29 cellular contexts compared by ENCODE assay signal in the genomic region with DNA sequence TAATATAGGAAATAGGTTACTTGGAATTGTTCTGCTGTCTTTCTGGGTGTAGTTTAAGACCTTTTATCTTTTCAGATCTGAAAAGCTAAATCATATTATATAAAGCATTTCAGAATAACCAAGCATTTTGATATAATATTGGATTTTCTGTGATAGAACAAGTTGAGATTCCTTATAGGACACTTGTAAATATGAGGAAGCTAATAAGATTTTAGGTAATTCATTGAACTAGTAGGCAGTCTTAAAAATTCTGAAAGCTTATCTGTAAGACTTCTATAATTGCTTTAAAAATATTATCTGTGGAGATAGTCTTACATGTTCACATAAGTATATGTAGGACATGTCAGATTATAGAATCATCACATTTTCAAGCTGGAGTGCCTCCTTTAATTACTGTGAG.
DNase-seq lines count a peak whose midpoint lies in the region; ATAC-seq, FAIRE-seq and TF ChIP-seq lines count a peak whose summit lies in the region.
"Had no signal": no experiment of that assay in that cellular context is flagged by ENCODE, and none has a peak within 500 bp of the region (broad histone marks: within the 10 kb centered on the region; RNA-seq: fewer than 3 reads in every experiment).

No MANE protein-coding gene starts in this region.

- H3K27ac ChIP-seq in A549: no peak overlapping the region
- H3K27ac ChIP-seq in HEK293 (ENCODE audit: extremely low read depth, low read depth, low read length): no peak overlapping the region
- H3K27ac ChIP-seq: 22Rv1; BLaER1; BLaER1 treated with 17β-estradiol and CSF1 and Interleukin-3, amounts not matched to agents 10 nM and 100 nM; C4-2B had no signal

- no peak overlapping the region for H3K4me3 ChIP-seq in A549
- no peak overlapping the region for H3K4me3 ChIP-seq in HEK293 (ENCODE audit: low read depth, low read length)
- H3K4me3 ChIP-seq: BLaER1; BLaER1 treated with 17β-estradiol and CSF1 and Interleukin-3, amounts not matched to agents 10 nM and 100 nM had no signal

- no peak for TF ChIP-seq POLR2A in A549 (IDR thresholded peaks at IDR 0.05; ENCODE audit: low read length)

- H3K36me3 ChIP-seq in HEK293 (ENCODE audit: control insufficient read depth in 2 of 2, insufficient read depth in 1 of 2, low read length in 2 of 2): no peaks in the 10 kb centered on the region
- H3K36me3 ChIP-seq: BE2C had no signal

- H3K9me3 ChIP-seq in A549 (0 out of 3 replicates have a peak, but pooled peaks cover 3% of the 10 kb centered on the region), HEK293 (ENCODE audit: control insufficient read depth, insufficient read depth, low read depth, low read length) (no peaks in the 10 kb centered on the region; the same call in 1 of the 2 replicates)
- H3K9me3 ChIP-seq: BE2C had no signal

- DNase-seq in A549 (ENCODE audit: low read depth in 1 of 2, low spot score in 1 of 2) (no peak), NCI-H2029 treated with DMSO at 0.1 percent for 48 hours (lab: John Stamatoyannopoulos, UW) (no peak)
- DNase-seq: 8988T; ACHN; AML-193; BE2C; C1 segment of cervical spinal cord; Caco-2; Calu3; CD4-positive, alpha-beta memory T cell; CD4-positive, alpha-beta T cell; CD4-positive, CD25-positive, alpha-beta regulatory T cell; CD8-positive, alpha-beta memory T cell; CD8-positive, alpha-beta T cell; COR-L47; DMS 273 treated with DMSO at 0.1 percent for 48 hours; DMS153; DMS53; DMS79; DMS79 treated with DMSO at 0.1 percent for 48 hours; DND-41; EL had no signal

- POLR2A ChIA-PET in A549 (lab: Yijun Ruan, JAX) (no interaction called here), HEK293 (lab: Yijun Ruan, JAX) (no interaction called here)

- TF ChIP-seq CTCF in A549 (IDR thresholded peaks at IDR 0.05) (no peak), HEK293 (tag by site-specific recombination; IDR thresholded peaks at IDR 0.05) (no peak)

- CTCF ChIA-PET in A549 (lab: Yijun Ruan, JAX) (interaction anchor here (1.7 kb wide), 1 partner anchor 874 kb away, joined by 3 read pairs; no protein-coding TSS in a partner anchor), HEK293 (lab: Yijun Ruan, JAX) (interaction anchor here (0.6 to 2.5 kb wide), 3 partner anchors 600 to 875 kb away, joined by 4 to 6 read pairs (median 5); no protein-coding TSS in a partner anchor)

- peak; percentile 70 for FAIRE-seq in A549 (lab: Jason Lieb, UNC)
- FAIRE-seq: D721Med had no signal

- no peaks in the 10 kb centered on the region for H3K4me1 ChIP-seq in A549
- H3K4me1 ChIP-seq in HEK293 (ENCODE audit: control insufficient read depth, insufficient read depth, low read length): no peaks in the 10 kb centered on the region
- H3K4me1 ChIP-seq: BE2C, BLaER1, Caco-2 had no signal

- no peak for TF ChIP-seq EP300 in A549 (IDR thresholded peaks at IDR 0.05)

- ATAC-seq in A549: no peak
- no peak for ATAC-seq in HG03469 (IDR thresholded peaks at IDR 0.05; ENCODE audit: unreplicated experiment)
- ATAC-seq: CD8-positive, alpha-beta T cell had no signal

- TF ChIP-seq RAD21 in A549 (conservative IDR thresholded peaks at IDR 0.05 in 1 of 2, IDR thresholded peaks at IDR 0.05 in 1 of 2): no peak

- no peak overlapping the region for H3K4me2 ChIP-seq in A549
- H3K4me2 ChIP-seq: BLaER1; BLaER1 treated with 17β-estradiol and CSF1 and Interleukin-3, amounts not matched to agents 10 nM and 100 nM had no signal

TF ChIP-seq in A549, 52 proteins besides CTCF, POLR2A, EP300 and RAD21:
- TF ChIP-seq JUN (IDR thresholded peaks at IDR 0.05) (no peak), JUNB (IDR thresholded peaks at IDR 0.05) (no peak), BHLHE40 (IDR thresholded peaks at IDR 0.05; ENCODE audit: low read depth, low read length) (no peak), RFX5 (IDR thresholded peaks at IDR 0.05) (no peak), RNF2 (IDR thresholded peaks at IDR 0.05; ENCODE audit: borderline replicate concordance, low read depth) (no peak), ZFP36 (IDR thresholded peaks at IDR 0.05; ENCODE audit: borderline replicate concordance, partially characterized antibody) (no peak), SMC3 (IDR thresholded peaks at IDR 0.05) (no peak), ZNF302 (CRISPR knock-in tag; IDR thresholded peaks at IDR 0.05) (no peak), ZC3H11A (IDR thresholded peaks at IDR 0.05) (no peak), TP53 (CRISPR knock-in tag; IDR thresholded peaks at IDR 0.05) (no peak), ZSCAN20 (CRISPR knock-in tag; IDR thresholded peaks at IDR 0.05) (no peak), ESRRA (IDR thresholded peaks at IDR 0.05; ENCODE audit: borderline replicate concordance, low read length) (no peak)
- TF ChIP-seq, protein P1, sequence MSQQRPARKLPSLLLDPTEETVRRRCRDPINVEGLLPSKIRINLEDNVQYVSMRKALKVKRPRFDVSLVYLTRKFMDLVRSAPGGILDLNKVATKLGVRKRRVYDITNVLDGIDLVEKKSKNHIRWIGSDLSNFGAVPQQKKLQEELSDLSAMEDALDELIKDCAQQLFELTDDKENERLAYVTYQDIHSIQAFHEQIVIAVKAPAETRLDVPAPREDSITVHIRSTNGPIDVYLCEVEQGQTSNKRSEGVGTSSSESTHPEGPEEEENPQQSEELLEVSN (IDR thresholded peaks at IDR 0.05; ENCODE audit: borderline replicate concordance, low read depth): no peak
- TF ChIP-seq, protein P2, sequence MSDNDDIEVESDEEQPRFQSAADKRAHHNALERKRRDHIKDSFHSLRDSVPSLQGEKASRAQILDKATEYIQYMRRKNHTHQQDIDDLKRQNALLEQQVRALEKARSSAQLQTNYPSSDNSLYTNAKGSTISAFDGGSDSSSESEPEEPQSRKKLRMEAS (IDR thresholded peaks at IDR 0.05): no peak
TF ChIP-seq in A549: peak in this region for 0.

TF ChIP-seq in HEK293, 187 proteins besides CTCF, POLR2A, EP300 and RAD21:
- TF ChIP-seq ZNF510 (tag by site-specific recombination; IDR thresholded peaks at IDR 0.05; ENCODE audit: insufficient replicate concordance) (peak; percentile 91), ZNF157 (tag by site-specific recombination; IDR thresholded peaks at IDR 0.05) (no peak), ZNF747 (tag by site-specific recombination; IDR thresholded peaks at IDR 0.05) (no peak)
